ENCODE assay signal across 32 cellular contexts in genomic region chr15:85389774-85390173, GRCh38.
"Had no signal": no experiment of that assay in that cellular context is flagged by ENCODE, and none has a peak within 500 bp of the region (broad histone marks: within the 10 kb centered on the region; RNA-seq: fewer than 3 reads in every experiment).

No MANE protein-coding gene starts in this region.

- DNase-seq: activated CD4-positive, alpha-beta T cell treated with anti-CD3 and anti-CD28 coated beads for 48 hours; activated CD4-positive, alpha-beta T cell treated with anti-CD3 and anti-CD28 coated beads, Interleukin-2, amount 50 U/mL, for 48 hours; activated CD8-positive, alpha-beta memory T cell treated with anti-CD3 and anti-CD28 coated beads for 24 hours; activated effector memory CD4-positive, alpha-beta T cell treated with anti-CD3 and anti-CD28 coated beads, Interleukin-2, amount 50 U/mL, for 16 hours; activated naive CD4-positive, alpha-beta T cell treated with anti-CD3 and anti-CD28 coated beads for 36 hours; activated naive CD8-positive, alpha-beta T cell treated with anti-CD3 and anti-CD28 coated beads for 36 hours; adrenal gland; aorta; body of pancreas; cerebellar nuclear complex; colonic mucosa; effector memory CD4-positive, alpha-beta T cell; erythroblast; gastrocnemius medialis; glutamatergic neuron; islet precursor cell; left ventricle myocardium superior; nephron progenitor cell; small intestine; stimulated activated CD4-positive, alpha-beta T cell treated with anti-CD3 and anti-CD28 coated beads, Interleukin-4, amount 100 ng/mL, for 24 hours; T-helper 9 cell; upper lobe of right lung had no signal

- H3K4me2 ChIP-seq: hepatocyte had no signal

- H3K36me3 ChIP-seq: adrenal gland, cardiac muscle cell, colonic mucosa, gastrocnemius medialis, neutrophil, thoracic aorta, upper lobe of right lung had no signal

- ATAC-seq: activated CD4-positive, CD25-positive, alpha-beta regulatory T cell treated with anti-CD3 and anti-CD28 coated beads, Interleukin-2, amount 50 U/mL, for 24 hours; body of pancreas; gastrocnemius medialis; sciatic nerve; stimulated activated effector memory CD8-positive, alpha-beta T cell treated with anti-CD3 and anti-CD28 coated beads, Interleukin-12 subunit alpha, Interleukin-12 subunit beta, amount 100 ng/mL, for 72 hours; upper lobe of right lung had no signal

- H3K27me3 ChIP-seq: adrenal gland, body of pancreas, cardiac muscle cell, colonic mucosa, gastrocnemius medialis, hepatocyte, upper lobe of right lung had no signal

- H3K9me3 Mint-ChIP-seq: activated naive CD4-positive, alpha-beta T cell treated with anti-CD3 and anti-CD28 coated beads for 36 hours; activated naive CD8-positive, alpha-beta T cell treated with anti-CD3 and anti-CD28 coated beads for 36 hours; stimulated activated effector memory CD8-positive, alpha-beta T cell treated with anti-CD3 and anti-CD28 coated beads, Interleukin-12 subunit alpha, Interleukin-12 subunit beta, amount 100 ng/mL, for 72 hours; stimulated activated naive CD8-positive, alpha-beta T cell treated with anti-CD3 and anti-CD28 coated beads, Interleukin-15, Interleukin-2, amounts not matched to agents 100 ng/mL and 50 ng/mL, for 24 hours had no signal

- H3K4me1 ChIP-seq: colonic mucosa had no signal

- H3K9me3 ChIP-seq: adrenal gland, body of pancreas, colonic mucosa, gastrocnemius medialis, neutrophil, thoracic aorta, upper lobe of right lung had no signal

- H3K4me3 Mint-ChIP-seq: activated naive CD4-positive, alpha-beta T cell treated with anti-CD3 and anti-CD28 coated beads for 36 hours; activated naive CD8-positive, alpha-beta T cell treated with anti-CD3 and anti-CD28 coated beads for 36 hours; nephron progenitor cell; stimulated activated effector memory CD8-positive, alpha-beta T cell treated with anti-CD3 and anti-CD28 coated beads, Interleukin-12 subunit alpha, Interleukin-12 subunit beta, amount 100 ng/mL, for 72 hours; stimulated activated naive CD8-positive, alpha-beta T cell treated with anti-CD3 and anti-CD28 coated beads, Interleukin-15, Interleukin-2, amounts not matched to agents 100 ng/mL and 50 ng/mL, for 24 hours had no signal

- H3K4me3 ChIP-seq: adrenal gland, body of pancreas, cardiac muscle cell, colonic mucosa, gastrocnemius medialis, hepatocyte, thoracic aorta, upper lobe of right lung had no signal

- H3K27ac ChIP-seq: adrenal gland, body of pancreas, cardiac muscle cell, colonic mucosa, gastrocnemius medialis, hepatocyte, neutrophil, thoracic aorta, upper lobe of right lung, VCaP had no signal

- H2AFZ ChIP-seq: hepatocyte had no signal

- FAIRE-seq: small intestine, TTC549 had no signal

- H3K27ac Mint-ChIP-seq: activated naive CD4-positive, alpha-beta T cell treated with anti-CD3 and anti-CD28 coated beads for 36 hours; activated naive CD8-positive, alpha-beta T cell treated with anti-CD3 and anti-CD28 coated beads for 36 hours; nephron progenitor cell; stimulated activated effector memory CD8-positive, alpha-beta T cell treated with anti-CD3 and anti-CD28 coated beads, Interleukin-12 subunit alpha, Interleukin-12 subunit beta, amount 100 ng/mL, for 72 hours; stimulated activated naive CD8-positive, alpha-beta T cell treated with anti-CD3 and anti-CD28 coated beads, Interleukin-15, Interleukin-2, amounts not matched to agents 100 ng/mL and 50 ng/mL, for 24 hours had no signal

- H3K27me3 Mint-ChIP-seq: activated naive CD8-positive, alpha-beta T cell treated with anti-CD3 and anti-CD28 coated beads for 36 hours; stimulated activated naive CD8-positive, alpha-beta T cell treated with anti-CD3 and anti-CD28 coated beads, Interleukin-15, Interleukin-2, amounts not matched to agents 100 ng/mL and 50 ng/mL, for 24 hours had no signal
